Comparison of ENCODE assay signal across 11 cellular contexts in the genomic region with DNA sequence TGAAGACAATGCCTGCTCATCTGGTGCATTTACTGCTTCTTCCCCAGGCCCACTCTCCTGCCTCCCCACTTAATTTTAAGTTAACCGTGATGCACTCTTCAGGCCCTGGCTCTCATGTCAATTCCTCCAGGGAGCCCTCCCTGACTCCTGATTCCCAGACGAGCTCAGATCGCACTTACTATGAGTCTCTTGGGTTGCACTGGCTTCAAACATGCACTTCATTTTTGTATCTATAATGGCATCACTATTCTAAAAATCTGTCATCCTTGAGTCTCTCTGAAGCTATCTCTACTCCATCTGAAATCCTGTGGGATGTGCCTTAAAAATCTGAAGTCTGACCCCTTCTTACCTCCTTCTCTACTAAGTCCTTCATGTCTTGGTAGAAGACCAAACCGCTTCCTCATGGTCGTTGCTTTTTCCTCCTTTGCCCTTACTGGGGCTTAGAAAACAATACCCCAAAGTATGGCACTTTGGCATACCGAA. TPM values are rescaled to one million over a fixed set of nuclear protein-coding genes. Genes with fewer than 3 reads are reported as not detected.
A peak's percentile ranks its signal among the peaks of the same experiment; 100 is the strongest.
DNase-seq lines count a peak whose midpoint lies in the region; ATAC-seq, FAIRE-seq and TF ChIP-seq lines count a peak whose summit lies in the region.
"Had no signal": no experiment of that assay in that cellular context is flagged by ENCODE, and none has a peak within 500 bp of the region (broad histone marks: within the 10 kb centered on the region; RNA-seq: fewer than 3 reads in every experiment).

No MANE protein-coding gene starts in this region.

- H3K4me1 ChIP-seq in gastroesophageal sphincter, result peaks cover 0 to 62% (median 43%) of the 10 kb centered on the region in 3 donors
- peaks cover 7 to 10% of the 10 kb centered on the region in 2 donors for H3K4me1 ChIP-seq in small intestine (ENCODE audit: control insufficient read depth in 2 of 2, insufficient read depth in 1 of 2, low read depth in 1 of 2, low read length in 1 of 2)

- H3K9me3 Mint-ChIP-seq in HFFc6, result no peaks in the 10 kb centered on the region

- H3K4me1 Mint-ChIP-seq in HFFc6 (ENCODE audit: low read depth) (peaks cover 40% of the 10 kb centered on the region), T-helper 17 cell (peaks cover 34% of the 10 kb centered on the region)

- ATAC-seq in T-helper 17 cell (no peak), gastroesophageal sphincter (no peak), GM18502 (IDR thresholded peaks at IDR 0.05; ENCODE audit: poor library complexity, unreplicated experiment) (no peak), GM21526 (IDR thresholded peaks at IDR 0.05; ENCODE audit: low FRiP score, unreplicated experiment) (no peak)

- peak overlapping the region in 1 of 2 donors; percentile 42 for H3K4me3 ChIP-seq in gastroesophageal sphincter
- no peak overlapping the region for H3K4me3 ChIP-seq in small intestine (ENCODE audit: low read depth in 1 of 2, low read length in 2 of 2)

- FAIRE-seq in small intestine (lab: Jason Lieb, UNC), result no peak

- H3K27me3 Mint-ChIP-seq in HFFc6 (ENCODE audit: insufficient read depth) (peaks cover 5% of the 10 kb centered on the region), T-helper 17 cell (no peaks in the 10 kb centered on the region)

- H3K27me3 ChIP-seq in gastroesophageal sphincter (no peaks in the 10 kb centered on the region), small intestine (ENCODE audit: control insufficient read depth in 2 of 2, insufficient read depth in 2 of 2, low read length in 2 of 2) (no peaks in the 10 kb centered on the region)

- TF ChIP-seq POLR2A in gastroesophageal sphincter (IDR thresholded peaks at IDR 0.05), result no peak

- H3K27ac ChIP-seq in gastroesophageal sphincter, result peak overlapping the region in 3 of 4 donors; percentile 64 to 82 (median 79)
- peak overlapping the region; percentile 59 for H3K27ac ChIP-seq in small intestine (ENCODE audit: low read depth in 1 of 2, low read length in 1 of 2)

- DNase-seq in HFFc6 (no peak), T-helper 17 cell (no peak), small intestine (no peak), GM03348 (ENCODE audit: low spot score) (no peak)
- DNase-seq: NCI-H1105; stimulated activated CD8-positive, alpha-beta memory T cell treated with anti-CD3 and anti-CD28 coated beads, Interleukin-4, amount 100 ng/mL, for 48 hours had no signal

- no peak for TF ChIP-seq CTCF in HFFc6 (IDR thresholded peaks at IDR 0.05)
- TF ChIP-seq CTCF in gastroesophageal sphincter (IDR thresholded peaks at IDR 0.05), result no peak

- H3K27ac Mint-ChIP-seq in HFFc6 (peak overlapping the region; percentile 89), T-helper 17 cell (peak overlapping the region; percentile 96)

- H3K36me3 Mint-ChIP-seq in HFFc6 (ENCODE audit: low read depth), result 0 out of 2 replicates have a peak, but pooled peaks cover 14% of the 10 kb centered on the region
- no peaks in the 10 kb centered on the region for H3K36me3 Mint-ChIP-seq in T-helper 17 cell (ENCODE audit: low read depth)

- H3K9me3 ChIP-seq in T-helper 17 cell (ENCODE audit: control insufficient read depth, low read length, poor library complexity, severe bottlenecking) (no peaks in the 10 kb centered on the region), gastroesophageal sphincter (no peaks in the 10 kb centered on the region), small intestine (ENCODE audit: control insufficient read depth, low read depth) (no peaks in the 10 kb centered on the region)

- WGBS in gastroesophageal sphincter (ENCODE audit: low coverage in 1 of 2), 2 donors, result 67% methylated on average over 6 of the region's 6 CpGs; no CpG with 5 or more reads in 1 of the 2 donors
- WGBS in small intestine, 3 donors, result 63 to 73% (median 70%) methylated on average over 6 of the region's 6 CpGs

- peaks cover 0 to 31% of the 10 kb centered on the region in 2 donors for H3K36me3 ChIP-seq in gastroesophageal sphincter
- H3K36me3 ChIP-seq in small intestine (ENCODE audit: control insufficient read depth in 2 of 2, insufficient read depth in 2 of 2, low read length in 2 of 2), result peaks cover 3 to 15% of the 10 kb centered on the region in 2 donors

- H3K4me3 Mint-ChIP-seq in HFFc6, result peak overlapping the region; percentile 79
- H3K4me3 Mint-ChIP-seq in T-helper 17 cell, result peak overlapping the region; percentile 95

- no peak for TF ChIP-seq EP300 in gastroesophageal sphincter (IDR thresholded peaks at IDR 0.05)

RNA-seq across cellular contexts. Expression of a gene that starts 24.7 kb away (rescaled TPM):
- not detected for total RNA-seq in HFFc6 (2021; fragmentation: NEBNext Ultra II Directional; extraction: Animal tissue kit (Norgen Biotek cat#: 25700))
- total RNA-seq in T-helper 17 cell (not detected), gastroesophageal sphincter (10 to 100 TPM in 2 of 4 donors, 1 to 10 TPM in 1, not detected in 1; 4.6 to 40.9 (median 12.1) TPM)
- polyA plus RNA-seq in small intestine, result 1 to 10 TPM in 1 of 3 donors, not detected in 2; 3.7 TPM
- total RNA-seq: dermis microvascular lymphatic vessel endothelial cell had no signal
- polyA plus RNA-seq: neural cell had no signal

RNA-seq across cellular contexts. Expression of a gene that starts 57.3 kb away (rescaled TPM):
- total RNA-seq in HFFc6 (2021; fragmentation: NEBNext Ultra II Directional; extraction: Animal tissue kit (Norgen Biotek cat#: 25700)), result 100 to 1,000 TPM; 397 to 487 (median 452) TPM
- total RNA-seq in T-helper 17 cell, result 1 to 10 TPM; 3.5 to 6.8 TPM
- 100 to 1,000 TPM; 221 to 714 (median 372) TPM for total RNA-seq in gastroesophageal sphincter
- 100 to 1,000 TPM; 215 to 335 (median 284) TPM for polyA plus RNA-seq in small intestine

Comparison
In these comparisons a context has a peak if more than half of its experiments do, and no peak if none do; other contexts are left out.
1. RNA of a gene that starts 57.3 kb away (total RNA-seq): 221 to 714 TPM in gastroesophageal sphincter and 397 to 487 TPM in HFFc6; 3.5 to 6.8 TPM in T-helper 17 cell; every median in the first group is over 10 times any median in the second.